ENCODE assay signal across 1 cellular context in genomic region chr7:137948845-137949330, GRCh38.
TF ChIP-seq lines count a peak whose summit lies in the region.

No MANE protein-coding gene starts in this region.

TF ChIP-seq in HepG2, 621 proteins besides CTCF, POLR2A, EP300 and RAD21 (continued from another document and continues in another):
- TF ChIP-seq, protein P1, sequence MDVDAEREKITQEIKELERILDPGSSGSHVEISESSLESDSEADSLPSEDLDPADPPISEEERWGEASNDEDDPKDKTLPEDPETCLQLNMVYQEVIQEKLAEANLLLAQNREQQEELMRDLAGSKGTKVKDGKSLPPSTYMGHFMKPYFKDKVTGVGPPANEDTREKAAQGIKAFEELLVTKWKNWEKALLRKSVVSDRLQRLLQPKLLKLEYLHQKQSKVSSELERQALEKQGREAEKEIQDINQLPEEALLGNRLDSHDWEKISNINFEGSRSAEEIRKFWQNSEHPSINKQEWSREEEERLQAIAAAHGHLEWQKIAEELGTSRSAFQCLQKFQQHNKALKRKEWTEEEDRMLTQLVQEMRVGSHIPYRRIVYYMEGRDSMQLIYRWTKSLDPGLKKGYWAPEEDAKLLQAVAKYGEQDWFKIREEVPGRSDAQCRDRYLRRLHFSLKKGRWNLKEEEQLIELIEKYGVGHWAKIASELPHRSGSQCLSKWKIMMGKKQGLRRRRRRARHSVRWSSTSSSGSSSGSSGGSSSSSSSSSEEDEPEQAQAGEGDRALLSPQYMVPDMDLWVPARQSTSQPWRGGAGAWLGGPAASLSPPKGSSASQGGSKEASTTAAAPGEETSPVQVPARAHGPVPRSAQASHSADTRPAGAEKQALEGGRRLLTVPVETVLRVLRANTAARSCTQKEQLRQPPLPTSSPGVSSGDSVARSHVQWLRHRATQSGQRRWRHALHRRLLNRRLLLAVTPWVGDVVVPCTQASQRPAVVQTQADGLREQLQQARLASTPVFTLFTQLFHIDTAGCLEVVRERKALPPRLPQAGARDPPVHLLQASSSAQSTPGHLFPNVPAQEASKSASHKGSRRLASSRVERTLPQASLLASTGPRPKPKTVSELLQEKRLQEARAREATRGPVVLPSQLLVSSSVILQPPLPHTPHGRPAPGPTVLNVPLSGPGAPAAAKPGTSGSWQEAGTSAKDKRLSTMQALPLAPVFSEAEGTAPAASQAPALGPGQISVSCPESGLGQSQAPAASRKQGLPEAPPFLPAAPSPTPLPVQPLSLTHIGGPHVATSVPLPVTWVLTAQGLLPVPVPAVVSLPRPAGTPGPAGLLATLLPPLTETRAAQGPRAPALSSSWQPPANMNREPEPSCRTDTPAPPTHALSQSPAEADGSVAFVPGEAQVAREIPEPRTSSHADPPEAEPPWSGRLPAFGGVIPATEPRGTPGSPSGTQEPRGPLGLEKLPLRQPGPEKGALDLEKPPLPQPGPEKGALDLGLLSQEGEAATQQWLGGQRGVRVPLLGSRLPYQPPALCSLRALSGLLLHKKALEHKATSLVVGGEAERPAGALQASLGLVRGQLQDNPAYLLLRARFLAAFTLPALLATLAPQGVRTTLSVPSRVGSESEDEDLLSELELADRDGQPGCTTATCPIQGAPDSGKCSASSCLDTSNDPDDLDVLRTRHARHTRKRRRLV (CRISPR knock-in tag; IDR thresholded peaks at IDR 0.05): no peak
- TF ChIP-seq, protein P2, sequence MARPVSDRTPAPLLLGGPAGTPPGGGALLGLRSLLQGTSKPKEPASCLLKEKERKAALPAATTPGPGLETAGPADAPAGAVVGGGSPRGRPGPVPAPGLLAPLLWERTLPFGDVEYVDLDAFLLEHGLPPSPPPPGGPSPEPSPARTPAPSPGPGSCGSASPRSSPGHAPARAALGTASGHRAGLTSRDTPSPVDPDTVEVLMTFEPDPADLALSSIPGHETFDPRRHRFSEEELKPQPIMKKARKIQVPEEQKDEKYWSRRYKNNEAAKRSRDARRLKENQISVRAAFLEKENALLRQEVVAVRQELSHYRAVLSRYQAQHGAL (CRISPR knock-in tag; IDR thresholded peaks at IDR 0.05; ENCODE audit: not compliant biosample characterization): no peak
- TF ChIP-seq TARDBP (CRISPR knock-in tag; IDR thresholded peaks at IDR 0.05) (peak; percentile 59; the same call in 1 of the 2 replicates), TP53 (CRISPR knock-in tag; conservative IDR thresholded peaks at IDR 0.05) (no peak), RARG (CRISPR knock-in tag; IDR thresholded peaks at IDR 0.05; ENCODE audit: low read depth) (0 out of 2 replicates have a peak, but pooled peaks have one; percentile 15), SRSF9 (IDR thresholded peaks at IDR 0.05; ENCODE audit: borderline replicate concordance, insufficient read depth, low read depth, low read length, poor library complexity, severe bottlenecking) (no peak), KDM5B (CRISPR knock-in tag; IDR thresholded peaks at IDR 0.05; ENCODE audit: borderline replicate concordance) (no peak), ZNF282 (IDR thresholded peaks at IDR 0.05; ENCODE audit: partially characterized antibody) (no peak), NONO (IDR thresholded peaks at IDR 0.05) (no peak), NONO (CRISPR knock-in tag; conservative IDR thresholded peaks at IDR 0.05) (no peak; the same call in 1 of the 2 replicates), ERF (CRISPR knock-in tag; IDR thresholded peaks at IDR 0.05) (no peak), MTF1 (CRISPR knock-in tag; IDR thresholded peaks at IDR 0.05) (no peak), TRIM24 (CRISPR knock-in tag; IDR thresholded peaks at IDR 0.05) (0 out of 2 replicates have a peak, but pooled peaks have one; percentile 63), SRY (CRISPR knock-in tag; IDR thresholded peaks at IDR 0.05) (no peak), SAP130 (CRISPR knock-in tag; IDR thresholded peaks at IDR 0.05; ENCODE audit: low read depth) (peak; percentile 40), FOXO4 (CRISPR knock-in tag; conservative IDR thresholded peaks at IDR 0.05) (no peak), XRCC5 (optimal IDR thresholded peaks at IDR 0.05; ENCODE audit: low read length) (no peak), TOE1 (CRISPR knock-in tag; IDR thresholded peaks at IDR 0.05) (no peak), RXRB (CRISPR knock-in tag; IDR thresholded peaks at IDR 0.05; ENCODE audit: borderline replicate concordance) (peak; percentile 81), ZNF382 (CRISPR knock-in tag; IDR thresholded peaks at IDR 0.05; ENCODE audit: borderline replicate concordance) (no peak), TCF7L2 (IDR thresholded peaks at IDR 0.05; ENCODE audit: low read depth, low read length) (no peak), NFE2L1 (CRISPR knock-in tag; IDR thresholded peaks at IDR 0.05; ENCODE audit: borderline replicate concordance) (no peak), NR1H2 (CRISPR knock-in tag; IDR thresholded peaks at IDR 0.05; ENCODE audit: borderline replicate concordance, low read depth) (no peak), MXD4 (CRISPR knock-in tag; IDR thresholded peaks at IDR 0.05) (no peak), RFXAP (CRISPR knock-in tag; IDR thresholded peaks at IDR 0.05; ENCODE audit: borderline replicate concordance) (no peak), ZFP62 (CRISPR knock-in tag; IDR thresholded peaks at IDR 0.05) (no peak), ZNF670 (CRISPR knock-in tag; IDR thresholded peaks at IDR 0.05; ENCODE audit: borderline replicate concordance) (no peak), HMG20B (CRISPR knock-in tag; conservative IDR thresholded peaks at IDR 0.05) (no peak), SRSF1 (optimal IDR thresholded peaks at IDR 0.05; ENCODE audit: low read depth, low read length) (no peak), MZF1 (CRISPR knock-in tag; IDR thresholded peaks at IDR 0.05; ENCODE audit: borderline replicate concordance) (no peak), MAFG (CRISPR knock-in tag; IDR thresholded peaks at IDR 0.05) (no peak)
- TF ChIP-seq, protein P3, sequence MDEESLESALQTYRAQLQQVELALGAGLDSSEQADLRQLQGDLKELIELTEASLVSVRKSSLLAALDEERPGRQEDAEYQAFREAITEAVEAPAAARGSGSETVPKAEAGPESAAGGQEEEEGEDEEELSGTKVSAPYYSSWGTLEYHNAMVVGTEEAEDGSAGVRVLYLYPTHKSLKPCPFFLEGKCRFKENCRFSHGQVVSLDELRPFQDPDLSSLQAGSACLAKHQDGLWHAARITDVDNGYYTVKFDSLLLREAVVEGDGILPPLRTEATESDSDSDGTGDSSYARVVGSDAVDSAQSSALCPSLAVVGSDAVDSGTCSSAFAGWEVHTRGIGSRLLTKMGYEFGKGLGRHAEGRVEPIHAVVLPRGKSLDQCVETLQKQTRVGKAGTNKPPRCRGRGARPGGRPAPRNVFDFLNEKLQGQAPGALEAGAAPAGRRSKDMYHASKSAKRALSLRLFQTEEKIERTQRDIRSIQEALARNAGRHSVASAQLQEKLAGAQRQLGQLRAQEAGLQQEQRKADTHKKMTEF (CRISPR knock-in tag; IDR thresholded peaks at IDR 0.05): peak; percentile 81
- TF ChIP-seq, protein P4, sequence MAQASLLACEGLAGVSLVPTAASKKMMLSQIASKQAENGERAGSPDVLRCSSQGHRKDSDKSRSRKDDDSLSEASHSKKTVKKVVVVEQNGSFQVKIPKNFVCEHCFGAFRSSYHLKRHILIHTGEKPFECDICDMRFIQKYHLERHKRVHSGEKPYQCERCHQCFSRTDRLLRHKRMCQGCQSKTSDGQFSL (CRISPR knock-in tag; IDR thresholded peaks at IDR 0.05): no peak
- TF ChIP-seq, protein P5, sequence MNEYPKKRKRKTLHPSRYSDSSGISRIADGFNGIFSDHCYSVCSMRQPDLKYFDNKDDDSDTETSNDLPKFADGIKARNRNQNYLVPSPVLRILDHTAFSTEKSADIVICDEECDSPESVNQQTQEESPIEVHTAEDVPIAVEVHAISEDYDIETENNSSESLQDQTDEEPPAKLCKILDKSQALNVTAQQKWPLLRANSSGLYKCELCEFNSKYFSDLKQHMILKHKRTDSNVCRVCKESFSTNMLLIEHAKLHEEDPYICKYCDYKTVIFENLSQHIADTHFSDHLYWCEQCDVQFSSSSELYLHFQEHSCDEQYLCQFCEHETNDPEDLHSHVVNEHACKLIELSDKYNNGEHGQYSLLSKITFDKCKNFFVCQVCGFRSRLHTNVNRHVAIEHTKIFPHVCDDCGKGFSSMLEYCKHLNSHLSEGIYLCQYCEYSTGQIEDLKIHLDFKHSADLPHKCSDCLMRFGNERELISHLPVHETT (CRISPR knock-in tag; conservative IDR thresholded peaks at IDR 0.05): no peak
- TF ChIP-seq, protein P6, sequence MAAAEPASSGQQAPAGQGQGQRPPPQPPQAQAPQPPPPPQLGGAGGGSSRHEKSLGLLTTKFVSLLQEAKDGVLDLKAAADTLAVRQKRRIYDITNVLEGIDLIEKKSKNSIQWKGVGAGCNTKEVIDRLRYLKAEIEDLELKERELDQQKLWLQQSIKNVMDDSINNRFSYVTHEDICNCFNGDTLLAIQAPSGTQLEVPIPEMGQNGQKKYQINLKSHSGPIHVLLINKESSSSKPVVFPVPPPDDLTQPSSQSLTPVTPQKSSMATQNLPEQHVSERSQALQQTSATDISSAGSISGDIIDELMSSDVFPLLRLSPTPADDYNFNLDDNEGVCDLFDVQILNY (CRISPR knock-in tag; conservative IDR thresholded peaks at IDR 0.05): no peak
- TF ChIP-seq, protein P7, sequence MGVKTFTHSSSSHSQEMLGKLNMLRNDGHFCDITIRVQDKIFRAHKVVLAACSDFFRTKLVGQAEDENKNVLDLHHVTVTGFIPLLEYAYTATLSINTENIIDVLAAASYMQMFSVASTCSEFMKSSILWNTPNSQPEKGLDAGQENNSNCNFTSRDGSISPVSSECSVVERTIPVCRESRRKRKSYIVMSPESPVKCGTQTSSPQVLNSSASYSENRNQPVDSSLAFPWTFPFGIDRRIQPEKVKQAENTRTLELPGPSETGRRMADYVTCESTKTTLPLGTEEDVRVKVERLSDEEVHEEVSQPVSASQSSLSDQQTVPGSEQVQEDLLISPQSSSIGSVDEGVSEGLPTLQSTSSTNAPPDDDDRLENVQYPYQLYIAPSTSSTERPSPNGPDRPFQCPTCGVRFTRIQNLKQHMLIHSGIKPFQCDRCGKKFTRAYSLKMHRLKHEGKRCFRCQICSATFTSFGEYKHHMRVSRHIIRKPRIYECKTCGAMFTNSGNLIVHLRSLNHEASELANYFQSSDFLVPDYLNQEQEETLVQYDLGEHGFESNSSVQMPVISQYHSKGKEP (CRISPR knock-in tag; IDR thresholded peaks at IDR 0.05): 0 out of 2 replicates have a peak, but pooled peaks have one; percentile 27
- TF ChIP-seq, protein P8, sequence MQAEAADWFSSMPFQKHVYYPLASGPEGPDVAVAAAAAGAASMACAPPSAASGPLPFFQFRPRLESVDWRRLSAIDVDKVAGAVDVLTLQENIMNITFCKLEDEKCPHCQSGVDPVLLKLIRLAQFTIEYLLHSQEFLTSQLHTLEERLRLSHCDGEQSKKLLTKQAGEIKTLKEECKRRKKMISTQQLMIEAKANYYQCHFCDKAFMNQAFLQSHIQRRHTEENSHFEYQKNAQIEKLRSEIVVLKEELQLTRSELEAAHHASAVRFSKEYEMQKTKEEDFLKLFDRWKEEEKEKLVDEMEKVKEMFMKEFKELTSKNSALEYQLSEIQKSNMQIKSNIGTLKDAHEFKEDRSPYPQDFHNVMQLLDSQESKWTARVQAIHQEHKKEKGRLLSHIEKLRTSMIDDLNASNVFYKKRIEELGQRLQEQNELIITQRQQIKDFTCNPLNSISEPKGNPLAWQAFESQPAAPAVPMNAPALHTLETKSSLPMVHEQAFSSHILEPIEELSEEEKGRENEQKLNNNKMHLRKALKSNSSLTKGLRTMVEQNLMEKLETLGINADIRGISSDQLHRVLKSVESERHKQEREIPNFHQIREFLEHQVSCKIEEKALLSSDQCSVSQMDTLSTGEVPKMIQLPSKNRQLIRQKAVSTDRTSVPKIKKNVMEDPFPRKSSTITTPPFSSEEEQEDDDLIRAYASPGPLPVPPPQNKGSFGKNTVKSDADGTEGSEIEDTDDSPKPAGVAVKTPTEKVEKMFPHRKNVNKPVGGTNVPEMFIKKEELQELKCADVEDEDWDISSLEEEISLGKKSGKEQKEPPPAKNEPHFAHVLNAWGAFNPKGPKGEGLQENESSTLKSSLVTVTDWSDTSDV (CRISPR knock-in tag; IDR thresholded peaks at IDR 0.05): no peak
